Comparison of ENCODE assay signal across 13 cellular contexts in genomic region chr5:146173597-146173996, GRCh38. TPM values are rescaled to one million over a fixed set of nuclear protein-coding genes. Genes with fewer than 3 reads are reported as not detected.
DNase-seq lines count a peak whose midpoint lies in the region; ATAC-seq lines count a peak whose summit lies in the region.
"Had no signal": no experiment of that assay in that cellular context is flagged by ENCODE, and none has a peak within 500 bp of the region (broad histone marks: within the 10 kb centered on the region; RNA-seq: fewer than 3 reads in every experiment).

No MANE protein-coding gene starts in this region.

- H4K5ac ChIP-seq in mesendoderm (ENCODE audit: low read length) = no peak overlapping the region

- no peak overlapping the region for H2BK15ac ChIP-seq in mesendoderm (replicated peaks; ENCODE audit: low read depth)

- no peak overlapping the region for H3K4ac ChIP-seq in mesendoderm (ENCODE audit: low read depth, low read length)

- H3K23ac ChIP-seq in mesendoderm (ENCODE audit: low read length) = no peak overlapping the region

- H3K9ac ChIP-seq in mesendoderm (ENCODE audit: low read length) = no peak overlapping the region

- no peaks in the 10 kb centered on the region for H3K27me3 ChIP-seq in mesendoderm (ENCODE audit: insufficient read depth, low read length, poor library complexity)
- H3K27me3 ChIP-seq: esophagus muscularis mucosa, left lung had no signal

- H3K27ac Mint-ChIP-seq in activated T-cell treated with anti-CD3 and anti-CD28 coated beads, Interleukin-2, amount 50 U/mL, for 72 hours = peak overlapping the region; percentile 25
- H3K27ac Mint-ChIP-seq in stimulated activated memory B cell treated with anti-CD40 and anti-IgM and Interleukin-4, amounts not matched to agents 10 μg/mL and 1 μg/mL and 100 μg/mL, for 72 hours = peak overlapping the region; percentile 54

- H3K18ac ChIP-seq in mesendoderm (ENCODE audit: low read length) = no peak overlapping the region

- no peak overlapping the region for H3K4me2 ChIP-seq in mesendoderm (ENCODE audit: low read length)

- no peak overlapping the region for H2AK5ac ChIP-seq in mesendoderm (ENCODE audit: low read length)

- H3K9me3 Mint-ChIP-seq in activated T-cell treated with anti-CD3 and anti-CD28 coated beads, Interleukin-2, amount 50 U/mL, for 72 hours = no peaks in the 10 kb centered on the region
- no peaks in the 10 kb centered on the region for H3K9me3 Mint-ChIP-seq in stimulated activated memory B cell treated with anti-CD40 and anti-IgM and Interleukin-4, amounts not matched to agents 10 μg/mL and 1 μg/mL and 100 μg/mL, for 72 hours

- WGBS in mesendoderm (ENCODE audit: extremely low coverage, insufficient coverage, low lambda C conversion rate) = no CpG with 5 or more reads among the region's 3 CpGs

- H3K4me3 ChIP-seq in mesendoderm (ENCODE audit: low read length) = no peak overlapping the region
- H3K4me3 ChIP-seq: esophagus muscularis mucosa, left lung had no signal

- peak overlapping the region in 1 of 2 donors; percentile 53 for H3K4me3 Mint-ChIP-seq in activated T-cell treated with anti-CD3 and anti-CD28 coated beads, Interleukin-2, amount 50 U/mL, for 72 hours
- no peak overlapping the region for H3K4me3 Mint-ChIP-seq in stimulated activated memory B cell treated with anti-CD40 and anti-IgM and Interleukin-4, amounts not matched to agents 10 μg/mL and 1 μg/mL and 100 μg/mL, for 72 hours

- H3K56ac ChIP-seq in mesendoderm (ENCODE audit: low read length) = no peak overlapping the region

- peaks cover 14 to 38% of the 10 kb centered on the region in 2 donors for H3K36me3 Mint-ChIP-seq in activated T-cell treated with anti-CD3 and anti-CD28 coated beads, Interleukin-2, amount 50 U/mL, for 72 hours (ENCODE audit: insufficient read depth in 2 of 2)
- H3K36me3 Mint-ChIP-seq in stimulated activated memory B cell treated with anti-CD40 and anti-IgM and Interleukin-4, amounts not matched to agents 10 μg/mL and 1 μg/mL and 100 μg/mL, for 72 hours = peaks cover 23% of the 10 kb centered on the region

- no peak overlapping the region for H2BK5ac ChIP-seq in mesendoderm (ENCODE audit: low read length)

- peak in 1 of 2 donors; percentile 50 for ATAC-seq in activated T-cell treated with anti-CD3 and anti-CD28 coated beads, Interleukin-2, amount 50 U/mL, for 72 hours (replicated peaks in 1 of 2)
- ATAC-seq in GM21723 (IDR thresholded peaks at IDR 0.05; ENCODE audit: unreplicated experiment) (peak; percentile 96), HG03342 (IDR thresholded peaks at IDR 0.05; ENCODE audit: unreplicated experiment) (peak; percentile 96)
- ATAC-seq in stimulated activated memory B cell treated with anti-CD40 and anti-IgM and Interleukin-4, amounts not matched to agents 10 μg/mL and 1 μg/mL and 100 μg/mL, for 72 hours = peak; percentile 89
- ATAC-seq: left lung had no signal

- H3K36me3 ChIP-seq in mesendoderm (ENCODE audit: control insufficient read depth, insufficient read depth, low read length) = no peaks in the 10 kb centered on the region

- no peaks in the 10 kb centered on the region for H3K27me3 Mint-ChIP-seq in activated T-cell treated with anti-CD3 and anti-CD28 coated beads, Interleukin-2, amount 50 U/mL, for 72 hours (ENCODE audit: low read depth)
- H3K27me3 Mint-ChIP-seq in stimulated activated memory B cell treated with anti-CD40 and anti-IgM and Interleukin-4, amounts not matched to agents 10 μg/mL and 1 μg/mL and 100 μg/mL, for 72 hours = no peaks in the 10 kb centered on the region

- H3K79me2 ChIP-seq in mesendoderm (ENCODE audit: control insufficient read depth, insufficient read depth, low read length) = peaks cover under 1% of the 10 kb centered on the region

- no peak overlapping the region for H4K8ac ChIP-seq in mesendoderm (ENCODE audit: low read depth, low read length)

- peaks cover 28% of the 10 kb centered on the region for H3K4me1 Mint-ChIP-seq in activated T-cell treated with anti-CD3 and anti-CD28 coated beads, Interleukin-2, amount 50 U/mL, for 72 hours (ENCODE audit: low read depth)
- H3K4me1 Mint-ChIP-seq in stimulated activated memory B cell treated with anti-CD40 and anti-IgM and Interleukin-4, amounts not matched to agents 10 μg/mL and 1 μg/mL and 100 μg/mL, for 72 hours = peaks cover 16% of the 10 kb centered on the region

- no peak overlapping the region for H3K27ac ChIP-seq in mesendoderm (ENCODE audit: low read depth, low read length)
- H3K27ac ChIP-seq: esophagus muscularis mucosa, left lung had no signal

- no peaks in the 10 kb centered on the region for H3K4me1 ChIP-seq in mesendoderm (ENCODE audit: control insufficient read depth, low read depth, low read length)
- H3K4me1 ChIP-seq: esophagus muscularis mucosa, left lung had no signal

- no peak for DNase-seq in activated T-cell treated with anti-CD3 and anti-CD28 coated beads, Interleukin-2, amount 50 U/mL, for 72 hours
- no peak for DNase-seq in activated T-cell treated with anti-CD3 and anti-CD28 coated beads, Interleukin-2, amount 50 U/mL, for 1 hour
- no peak for DNase-seq in AG08395 (ENCODE audit: low spot score)
- DNase-seq in COR-L47 (lab: John Stamatoyannopoulos, UW) = no peak
- no peak for DNase-seq in mesendoderm
- DNase-seq: ACHN; activated CD4-positive, alpha-beta T cell treated with anti-CD3 and anti-CD28 coated beads for 1 hour; left lung; stimulated activated naive CD4-positive, alpha-beta T cell treated with Interleukin-2 at 50 U/mL for 16 hours had no signal

- H2BK120ac ChIP-seq in mesendoderm (ENCODE audit: low read depth, low read length) = no peak overlapping the region

- H3K79me1 ChIP-seq in mesendoderm (ENCODE audit: low read length) = no peaks in the 10 kb centered on the region

RNA-seq across cellular contexts. Expression of gene LARS1, which starts 8.9 kb away (rescaled TPM):
- 100 to 1,000 TPM; 150 to 191 TPM for total RNA-seq in activated T-cell treated with anti-CD3 and anti-CD28 coated beads, Interleukin-2, amount 50 U/mL, for 72 hours
- 141 TPM for polyA plus RNA-seq in mesendoderm (2013, experiment 1 of 2)
- 145 TPM for polyA plus RNA-seq in mesendoderm (2013, experiment 2 of 2)

RNA-seq across cellular contexts. Expression of gene RBM27, which starts 29.8 kb away (rescaled TPM):
- total RNA-seq in activated T-cell treated with anti-CD3 and anti-CD28 coated beads, Interleukin-2, amount 50 U/mL, for 72 hours = 10 to 100 TPM; 24.3 to 24.7 TPM
- 24.4 TPM for polyA plus RNA-seq in mesendoderm (2013, experiment 1 of 2)
- polyA plus RNA-seq in mesendoderm (2013, experiment 2 of 2) = 23.9 TPM
